In the genomic region with DNA sequence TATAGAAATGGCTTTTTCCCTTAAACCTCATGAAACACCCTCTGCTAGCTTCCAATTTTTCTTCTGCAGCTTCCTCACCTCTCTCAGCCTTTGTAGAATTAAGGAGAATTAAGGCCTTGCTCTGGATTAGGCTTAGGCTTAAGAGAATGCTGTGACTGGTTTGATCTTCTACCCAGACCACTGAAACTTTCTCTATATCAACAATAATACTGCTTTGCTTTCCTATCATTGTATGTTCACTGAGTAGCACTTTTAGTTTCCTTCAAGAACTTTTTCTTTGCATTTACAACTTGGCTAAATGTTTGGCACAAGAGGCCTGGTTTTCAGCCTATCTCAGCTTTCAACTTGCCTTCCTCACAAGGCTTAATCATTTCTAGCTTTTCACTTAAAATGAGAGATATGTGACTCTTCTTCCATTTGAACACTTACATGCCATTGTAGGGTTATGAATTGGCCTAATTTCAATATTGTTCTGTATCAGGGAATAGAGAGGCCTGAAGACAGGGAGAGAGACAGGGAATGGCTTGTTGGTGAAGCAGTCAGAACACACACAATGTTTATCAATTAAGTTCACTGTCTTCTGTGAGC, we compare ENCODE assay signal across 19 cellular contexts. TPM values are rescaled to one million over a fixed set of nuclear protein-coding genes. Genes with fewer than 3 reads are reported as not detected.
DNase-seq lines count a peak whose midpoint lies in the region; ATAC-seq and TF ChIP-seq lines count a peak whose summit lies in the region.
"Had no signal": no experiment of that assay in that cellular context is flagged by ENCODE, and none has a peak within 500 bp of the region (broad histone marks: within the 10 kb centered on the region; RNA-seq: fewer than 3 reads in every experiment).

No MANE protein-coding gene starts in this region.

- H3F3A ChIP-seq in PC-9 (ENCODE audit: insufficient read depth, low read depth), result no peaks in the 10 kb centered on the region

- H3K9me2 ChIP-seq in PC-9 (ENCODE audit: insufficient read depth), result no peaks in the 10 kb centered on the region

- no peak for DNase-seq in activated naive CD8-positive, alpha-beta T cell treated with anti-CD3 and anti-CD28 coated beads, Interleukin-2, amount 50 U/mL, for 24 hours
- DNase-seq in activated naive CD8-positive, alpha-beta T cell treated with anti-CD3 and anti-CD28 coated beads for 36 hours, result no peak
- DNase-seq in PC-9 (no peak), HEK293T (ENCODE audit: extremely low spot score) (no peak), NCI-H1436 treated with DMSO at 0.1 percent for 48 hours (lab: John Stamatoyannopoulos, UW) (no peak)
- no peak for DNase-seq in stimulated activated naive CD4-positive, alpha-beta T cell treated with Interleukin-2 at 50 U/mL for 16 hours (lab: John Stamatoyannopoulos, UW)
- DNase-seq: BE2C, EL, GF-D8, GM23248, H9, KG1, MV-4-11, NCI-H1105 treated with DMSO at 0.1 percent for 48 hours, NCI-H1694, Peyer's patch had no signal

- POLR2A ChIA-PET in PC-9 (lab: Charles Lee; ENCODE audit: unreplicated experiment), result no interaction called here
- POLR2A ChIA-PET in HEK293T (lab: Yijun Ruan, JAX), result no interaction called here

- H3K9me3 ChIP-seq in PC-9 (ENCODE audit: insufficient read depth, low read depth) (no peaks in the 10 kb centered on the region), neutrophil (no peaks in the 10 kb centered on the region)
- H3K9me3 ChIP-seq: BE2C, Peyer's patch had no signal

- no peak overlapping the region for H3K4me2 ChIP-seq in PC-9

- H3K4me1 ChIP-seq in PC-9 (replicated peaks; ENCODE audit: insufficient read depth) (no peaks in the 10 kb centered on the region), neutrophil (ENCODE audit: control insufficient read depth in 1 of 2, insufficient read depth in 1 of 2, low read depth in 1 of 2, low read length in 1 of 2) (peaks cover 45 to 63% of the 10 kb centered on the region in 2 experiments)
- H3K4me1 ChIP-seq: BE2C had no signal

- H4K20me1 ChIP-seq in PC-9 (ENCODE audit: insufficient read depth), result no peaks in the 10 kb centered on the region

- H3K9me3 Mint-ChIP-seq in activated naive CD8-positive, alpha-beta T cell treated with anti-CD3 and anti-CD28 coated beads, Interleukin-2, amount 50 U/mL, for 24 hours, result peaks cover 5% of the 10 kb centered on the region
- H3K9me3 Mint-ChIP-seq in activated naive CD8-positive, alpha-beta T cell treated with anti-CD3 and anti-CD28 coated beads for 36 hours, result no peaks in the 10 kb centered on the region

- no peaks in the 10 kb centered on the region for H3K27me3 Mint-ChIP-seq in activated naive CD8-positive, alpha-beta T cell treated with anti-CD3 and anti-CD28 coated beads, Interleukin-2, amount 50 U/mL, for 24 hours
- H3K27me3 Mint-ChIP-seq in activated naive CD8-positive, alpha-beta T cell treated with anti-CD3 and anti-CD28 coated beads for 36 hours, result no peaks in the 10 kb centered on the region

- no peak overlapping the region for H3K4me3 Mint-ChIP-seq in activated naive CD8-positive, alpha-beta T cell treated with anti-CD3 and anti-CD28 coated beads, Interleukin-2, amount 50 U/mL, for 24 hours
- H3K4me3 Mint-ChIP-seq in activated naive CD8-positive, alpha-beta T cell treated with anti-CD3 and anti-CD28 coated beads for 36 hours, result no peak overlapping the region
- H3K4me3 Mint-ChIP-seq: H9 had no signal

- H3K27ac ChIP-seq in PC-9 (no peak overlapping the region), neutrophil (peak overlapping the region; percentile 44)
- H3K27ac ChIP-seq: GM23248, Peyer's patch had no signal

- peak overlapping the region; percentile 46 for H3K27ac Mint-ChIP-seq in activated naive CD8-positive, alpha-beta T cell treated with anti-CD3 and anti-CD28 coated beads, Interleukin-2, amount 50 U/mL, for 24 hours
- H3K27ac Mint-ChIP-seq in activated naive CD8-positive, alpha-beta T cell treated with anti-CD3 and anti-CD28 coated beads for 36 hours, result no peak overlapping the region
- H3K27ac Mint-ChIP-seq: H9 had no signal

- TF ChIP-seq CTCF in PC-9 (conservative IDR thresholded peaks at IDR 0.05), result no peak
- no peak for TF ChIP-seq CTCF in neutrophil (IDR thresholded peaks at IDR 0.05)

- CTCF ChIA-PET in PC-9 (lab: Charles Lee), result no interaction called here
- CTCF ChIA-PET in HEK293T (lab: Yijun Ruan, JAX), result interaction anchor here (1.3 kb wide), 1 partner anchor 11 kb away, joined by 3 read pairs; no protein-coding TSS in a partner anchor

- H3K4me1 Mint-ChIP-seq in activated naive CD8-positive, alpha-beta T cell treated with anti-CD3 and anti-CD28 coated beads, Interleukin-2, amount 50 U/mL, for 24 hours, result peaks cover 11% of the 10 kb centered on the region
- peaks cover 3% of the 10 kb centered on the region for H3K4me1 Mint-ChIP-seq in activated naive CD8-positive, alpha-beta T cell treated with anti-CD3 and anti-CD28 coated beads for 36 hours

- no peaks in the 10 kb centered on the region for H3K79me2 ChIP-seq in PC-9 (ENCODE audit: low read depth)

- no peaks in the 10 kb centered on the region for H3K27me3 ChIP-seq in PC-9 (ENCODE audit: insufficient read depth, low read depth)
- H3K27me3 ChIP-seq in neutrophil, result no peaks in the 10 kb centered on the region
- H3K27me3 ChIP-seq: BE2C, Peyer's patch had no signal

- ATAC-seq in activated naive CD8-positive, alpha-beta T cell treated with anti-CD3 and anti-CD28 coated beads, Interleukin-2, amount 50 U/mL, for 24 hours, result no peak
- ATAC-seq in GM19351 (IDR thresholded peaks at IDR 0.05; ENCODE audit: unreplicated experiment), result peak; percentile 43
- ATAC-seq: SK-N-SH treated with all-trans-retinoic acid at 6 μM for 48 hours had no signal

- H3K36me3 ChIP-seq in PC-9 (ENCODE audit: low read depth) (no peaks in the 10 kb centered on the region), neutrophil (peaks cover 65% of the 10 kb centered on the region)
- H3K36me3 ChIP-seq: BE2C, Peyer's patch had no signal

- peaks cover 23% of the 10 kb centered on the region for H3K36me3 Mint-ChIP-seq in activated naive CD8-positive, alpha-beta T cell treated with anti-CD3 and anti-CD28 coated beads, Interleukin-2, amount 50 U/mL, for 24 hours (ENCODE audit: low read depth)
- peaks cover 11% of the 10 kb centered on the region for H3K36me3 Mint-ChIP-seq in activated naive CD8-positive, alpha-beta T cell treated with anti-CD3 and anti-CD28 coated beads for 36 hours

- H3K4me3 ChIP-seq in PC-9 (no peak overlapping the region), neutrophil (ENCODE audit: low read depth in 1 of 2, low read length in 1 of 2) (no peak overlapping the region)
- H3K4me3 ChIP-seq: GM23248, Peyer's patch had no signal

- TSS peak; percentile 19 for BruUV-seq in PC-9 (replicated peaks; lab: Mats Ljungman, UMichigan)

- intact Hi-C loops in PC-9 (cut with micrococcal nuclease; ENCODE audit: unreplicated experiment), result no loop called here

- no peak overlapping the region for H2AFZ ChIP-seq in PC-9
- H2AFZ ChIP-seq: GM23248 had no signal

TF ChIP-seq in HEK293T, 16 proteins besides CTCF, POLR2A, EP300 and RAD21:
- no peak for TF ChIP-seq SP1 (IDR thresholded peaks at IDR 0.05)
- no peak for TF ChIP-seq ZNF384 (IDR thresholded peaks at IDR 0.05)
- TF ChIP-seq NFRKB (IDR thresholded peaks at IDR 0.05), result no peak
- no peak for TF ChIP-seq FOXK2 (IDR thresholded peaks at IDR 0.05)
- TF ChIP-seq L3MBTL2 (conservative IDR thresholded peaks at IDR 0.05), result no peak
- no peak for TF ChIP-seq CTBP1 (IDR thresholded peaks at IDR 0.05; ENCODE audit: borderline replicate concordance)
- no peak for TF ChIP-seq HDGF (IDR thresholded peaks at IDR 0.05; ENCODE audit: borderline replicate concordance)
- TF ChIP-seq FOXM1 (IDR thresholded peaks at IDR 0.05; ENCODE audit: borderline replicate concordance), result no peak
- no peak for TF ChIP-seq PKNOX1 (IDR thresholded peaks at IDR 0.05)
- no peak for TF ChIP-seq ELF4 (IDR thresholded peaks at IDR 0.05)
- no peak for TF ChIP-seq LEF1 (IDR thresholded peaks at IDR 0.05; ENCODE audit: borderline replicate concordance)
- no peak for TF ChIP-seq TARDBP (IDR thresholded peaks at IDR 0.05)
- TF ChIP-seq BHLHE40 (IDR thresholded peaks at IDR 0.05; ENCODE audit: borderline replicate concordance), result no peak
- no peak for TF ChIP-seq FOXA1 (IDR thresholded peaks at IDR 0.05)
- TF ChIP-seq ARNT (IDR thresholded peaks at IDR 0.05), result no peak
- no peak for TF ChIP-seq SUZ12 (IDR thresholded peaks at IDR 0.05)

RNA-seq across cellular contexts. Expression of gene TMEM154, which starts 28.2 kb away (rescaled TPM):
- total RNA-seq in activated naive CD8-positive, alpha-beta T cell treated with anti-CD3 and anti-CD28 coated beads for 36 hours, result 10 to 100 TPM; 18.3 to 18.5 TPM
- 19.7 and 34.5 TPM in 2 replicates for total RNA-seq in PC-9 (2021)
